Comparison of ENCODE assay signal across 13 cellular contexts in the genomic region with DNA sequence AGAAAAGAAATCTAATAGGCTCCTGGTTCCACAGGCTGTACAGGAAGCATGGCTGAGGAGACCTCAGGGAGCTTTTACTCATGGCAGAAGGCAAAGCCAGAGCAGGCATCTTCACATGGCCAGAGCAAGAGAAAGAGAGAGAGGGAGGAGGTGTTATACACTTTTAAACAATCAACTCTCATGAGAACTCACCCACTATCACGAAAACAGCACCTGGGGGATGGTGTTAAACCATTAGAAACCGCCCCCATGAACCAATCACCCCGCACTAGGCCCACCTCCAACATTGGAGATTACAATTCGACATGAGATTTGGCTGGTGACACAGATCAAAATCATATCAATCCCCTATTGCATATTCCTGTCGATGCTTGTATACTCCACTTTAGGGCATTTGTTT.
"Had no signal": no experiment of that assay in that cellular context is flagged by ENCODE, and none has a peak within 500 bp of the region (broad histone marks: within the 10 kb centered on the region; RNA-seq: fewer than 3 reads in every experiment).

No MANE protein-coding gene starts in this region.

- H3K9me3 Mint-ChIP-seq: T-cell had no signal

- H3K27ac Mint-ChIP-seq: brain, T-cell had no signal

- DNase-seq: central memory CD4-positive, alpha-beta T cell; colonic mucosa; islet precursor cell; ovary; Right ventricle myocardium superior; T-cell; T-helper 9 cell; transverse colon had no signal

- H3K4me1 Mint-ChIP-seq: brain had no signal

- H3K27me3 Mint-ChIP-seq: brain had no signal

- H3K36me3 Mint-ChIP-seq: brain, T-cell had no signal

- H3K4me3 Mint-ChIP-seq: brain, T-cell had no signal

- ATAC-seq: gastroesophageal sphincter, left lobe of liver, sciatic nerve, T-cell had no signal

- FAIRE-seq: endometrium had no signal
